ENCODE assay signal across 9 cellular contexts in the genomic region with DNA sequence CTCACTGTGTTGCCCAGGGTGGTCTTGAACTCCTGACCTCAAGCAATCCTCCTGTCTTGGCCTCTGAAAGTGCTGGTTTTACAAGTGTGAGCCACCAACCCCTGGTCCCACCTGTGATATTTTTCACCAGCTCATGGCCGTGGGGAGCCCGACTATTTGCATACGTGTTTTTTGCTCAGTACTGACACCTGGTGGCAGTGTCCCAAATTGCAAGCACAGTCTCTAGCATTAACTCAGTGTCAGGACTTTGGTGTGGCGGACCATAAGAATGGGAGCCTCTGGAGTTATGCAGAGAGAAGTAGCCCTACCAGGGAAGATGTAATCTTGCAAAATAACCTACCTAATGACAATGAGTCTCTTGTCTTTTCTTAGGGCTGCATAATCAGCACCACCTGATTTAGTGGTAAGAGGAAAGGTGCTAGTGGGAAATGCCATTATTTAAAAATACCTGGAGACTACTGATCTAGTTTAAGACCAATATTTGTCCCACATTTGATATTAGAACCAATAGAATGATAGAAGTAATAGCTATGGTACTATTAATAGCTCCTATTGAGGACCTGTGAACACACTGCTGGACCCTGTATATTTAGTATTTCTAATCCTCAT.
A peak's percentile ranks its signal among the peaks of the same experiment; 100 is the strongest.
DNase-seq lines count a peak whose midpoint lies in the region; ATAC-seq, FAIRE-seq and TF ChIP-seq lines count a peak whose summit lies in the region.
"Had no signal": no experiment of that assay in that cellular context is flagged by ENCODE, and none has a peak within 500 bp of the region (broad histone marks: within the 10 kb centered on the region; RNA-seq: fewer than 3 reads in every experiment).

No MANE protein-coding gene starts in this region.

- H3K36me3 ChIP-seq in HEK293 (ENCODE audit: control insufficient read depth in 2 of 2, insufficient read depth in 1 of 2, low read length in 2 of 2), result no peaks in the 10 kb centered on the region
- no peaks in the 10 kb centered on the region for H3K36me3 ChIP-seq in upper lobe of right lung

- H3K9me3 Mint-ChIP-seq in activated CD8-positive, alpha-beta T cell treated with anti-CD3 and anti-CD28 coated beads for 36 hours, result peaks cover 3% of the 10 kb centered on the region
- H3K9me3 Mint-ChIP-seq: stimulated activated naive CD8-positive, alpha-beta T cell treated with anti-CD3 and anti-CD28 coated beads, Interleukin-15, Interleukin-2, amounts not matched to agents 100 ng/mL and 50 ng/mL, for 24 hours had no signal

- POLR2A ChIA-PET in HEK293 (lab: Yijun Ruan, JAX), result interaction anchor here (1.3 kb wide), 1 partner anchor 12 kb away, joined by 3 read pairs; no protein-coding TSS in a partner anchor
- POLR2A ChIA-PET in activated CD8-positive, alpha-beta T cell treated with anti-CD3 and anti-CD28 coated beads for 36 hours (lab: Charles Lee), result no interaction called here

- no peak overlapping the region for H3K4me3 ChIP-seq in HEK293 (ENCODE audit: low read depth, low read length)
- H3K4me3 ChIP-seq in upper lobe of right lung, result no peak overlapping the region

- TF ChIP-seq POLR2A in H54 (IDR thresholded peaks at IDR 0.05; ENCODE audit: low read depth, low read length), result no peak

- no peaks in the 10 kb centered on the region for H3K36me3 Mint-ChIP-seq in activated CD8-positive, alpha-beta T cell treated with anti-CD3 and anti-CD28 coated beads for 36 hours (ENCODE audit: low read depth)

- intact Hi-C loops in activated CD8-positive, alpha-beta T cell treated with anti-CD3 and anti-CD28 coated beads for 36 hours (cut with micrococcal nuclease), result loop anchor here (5.0 kb wide), 1 partner anchor 65 kb away; no protein-coding TSS in a partner anchor
- intact Hi-C loops in upper lobe of right lung (cut with DNase I), result no loop called here

- no peaks in the 10 kb centered on the region for H3K27me3 Mint-ChIP-seq in activated CD8-positive, alpha-beta T cell treated with anti-CD3 and anti-CD28 coated beads for 36 hours
- H3K27me3 Mint-ChIP-seq: stimulated activated naive CD8-positive, alpha-beta T cell treated with anti-CD3 and anti-CD28 coated beads, Interleukin-15, Interleukin-2, amounts not matched to agents 100 ng/mL and 50 ng/mL, for 24 hours had no signal

- DNase-seq in AG09319 (ENCODE audit: extremely low read depth, low read depth) (no peak), iPS-NIHi7 (ENCODE audit: extremely low spot score) (peak; percentile 68), upper lobe of right lung (no peak), AG20443 (ENCODE audit: low spot score) (no peak), H54 (ENCODE audit: insufficient read length, low spot score) (no peak)
- DNase-seq in activated CD8-positive, alpha-beta T cell treated with anti-CD3 and anti-CD28 coated beads for 36 hours, result peak; percentile 76

- H3K9me3 ChIP-seq in HEK293 (ENCODE audit: control insufficient read depth, insufficient read depth, low read depth, low read length) (no peaks in the 10 kb centered on the region; the same call in 1 of the 2 replicates), upper lobe of right lung (no peaks in the 10 kb centered on the region)

- TF ChIP-seq CTCF in AG09319 (IDR thresholded peaks at IDR 0.05; ENCODE audit: low read depth, low read length) (peak; percentile 39), HEK293 (tag by site-specific recombination; IDR thresholded peaks at IDR 0.05) (peak; percentile 75), upper lobe of right lung (IDR thresholded peaks at IDR 0.05) (peak; percentile 52)
- peak; percentile 96 for TF ChIP-seq CTCF in activated CD8-positive, alpha-beta T cell treated with anti-CD3 and anti-CD28 coated beads for 36 hours (IDR thresholded peaks at IDR 0.05)

- FAIRE-seq in H54 (lab: Jason Lieb, UNC), result no peak

- peaks cover 40% of the 10 kb centered on the region for H3K4me1 ChIP-seq in HEK293 (ENCODE audit: control insufficient read depth, insufficient read depth, low read length)
- H3K4me1 ChIP-seq in upper lobe of right lung, result peaks cover 10% of the 10 kb centered on the region

- H3K27me3 ChIP-seq in upper lobe of right lung, result no peaks in the 10 kb centered on the region

- peaks cover 20% of the 10 kb centered on the region for H3K4me1 Mint-ChIP-seq in activated CD8-positive, alpha-beta T cell treated with anti-CD3 and anti-CD28 coated beads for 36 hours (ENCODE audit: low read depth)

- H3K27ac Mint-ChIP-seq in activated CD8-positive, alpha-beta T cell treated with anti-CD3 and anti-CD28 coated beads for 36 hours, result no peak overlapping the region
- H3K27ac Mint-ChIP-seq: stimulated activated naive CD8-positive, alpha-beta T cell treated with anti-CD3 and anti-CD28 coated beads, Interleukin-15, Interleukin-2, amounts not matched to agents 100 ng/mL and 50 ng/mL, for 24 hours had no signal

- CTCF ChIA-PET in HEK293 (lab: Yijun Ruan, JAX), result interaction anchor here (0.6 to 1.8 kb wide), 21 partner anchors 8 to 1809 kb away, joined by 3 to 12 read pairs (median 3); no protein-coding TSS in a partner anchor
- CTCF ChIA-PET in activated CD8-positive, alpha-beta T cell treated with anti-CD3 and anti-CD28 coated beads for 36 hours (lab: Charles Lee), result interaction anchor here (0.7 to 3.1 kb wide), 14 partner anchors 10 to 175 kb away, joined by 3 to 36 read pairs (median 4); no protein-coding TSS in a partner anchor

- ATAC-seq in activated CD8-positive, alpha-beta T cell treated with anti-CD3 and anti-CD28 coated beads for 36 hours, result peak; percentile 71
- ATAC-seq in upper lobe of right lung (peak; percentile 42), HG03571 (IDR thresholded peaks at IDR 0.05; ENCODE audit: unreplicated experiment) (no peak)

- H3K27ac ChIP-seq in HEK293 (ENCODE audit: extremely low read depth, low read depth, low read length), result no peak overlapping the region
- H3K27ac ChIP-seq in upper lobe of right lung, result no peak overlapping the region

- H3K4me3 Mint-ChIP-seq in activated CD8-positive, alpha-beta T cell treated with anti-CD3 and anti-CD28 coated beads for 36 hours, result no peak overlapping the region
- H3K4me3 Mint-ChIP-seq: stimulated activated naive CD8-positive, alpha-beta T cell treated with anti-CD3 and anti-CD28 coated beads, Interleukin-15, Interleukin-2, amounts not matched to agents 100 ng/mL and 50 ng/mL, for 24 hours had no signal

TF ChIP-seq in HEK293, 187 proteins besides CTCF, POLR2A, EP300 and RAD21:
- peak; percentile 16 for TF ChIP-seq SETDB1 (IDR thresholded peaks at IDR 0.05; ENCODE audit: insufficient read length, low read length)
- TF ChIP-seq ZNF596 (tag by site-specific recombination; IDR thresholded peaks at IDR 0.05), result no peak

Comparison
In these comparisons a context has a peak if more than half of its experiments do, and no peak if none do; other contexts are left out.
1. DNase-seq: peak in activated CD8-positive, alpha-beta T cell treated with anti-CD3 and anti-CD28 coated beads for 36 hours (single experiment) and iPS-NIHi7 (single experiment); none in AG09319 (single experiment), upper lobe of right lung (single experiment), AG20443 (single experiment) and H54 (single experiment).
2. CTCF ChIP-seq: peak in every context shown above with its lines; median percentile 96 in activated CD8-positive, alpha-beta T cell treated with anti-CD3 and anti-CD28 coated beads for 36 hours; 75 in HEK293; 52 in upper lobe of right lung; 39 in AG09319.